Comparison of ENCODE assay signal across 5 cellular contexts in the genomic region with DNA sequence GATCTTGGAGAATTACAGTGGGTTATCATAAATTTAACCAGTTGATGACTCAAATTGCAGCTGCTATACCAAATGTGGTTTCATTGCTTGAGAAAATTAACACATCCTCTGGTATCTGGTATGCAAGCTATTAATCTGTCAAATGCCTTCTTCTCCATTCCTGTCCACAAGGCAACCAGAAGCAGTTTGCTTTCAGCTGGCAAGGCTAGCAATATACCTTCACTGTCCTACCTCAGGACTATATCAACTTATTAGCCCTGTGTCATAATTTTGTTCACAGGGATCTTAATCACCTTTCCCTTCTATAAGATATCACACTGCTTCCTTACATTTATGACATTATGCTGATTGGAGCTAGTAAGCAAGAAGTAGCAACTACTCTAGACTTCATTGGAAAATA.
"Had no signal": no experiment of that assay in that cellular context is flagged by ENCODE, and none has a peak within 500 bp of the region (broad histone marks: within the 10 kb centered on the region; RNA-seq: fewer than 3 reads in every experiment).

No MANE protein-coding gene starts in this region.

- H3K4me3 ChIP-seq: K562 had no signal

- DNase-seq: IMR-90, KBM-7, KG1 had no signal

- H3K27ac ChIP-seq: HL-60 had no signal
